Comparison of ENCODE assay signal across 18 cellular contexts in the genomic region with DNA sequence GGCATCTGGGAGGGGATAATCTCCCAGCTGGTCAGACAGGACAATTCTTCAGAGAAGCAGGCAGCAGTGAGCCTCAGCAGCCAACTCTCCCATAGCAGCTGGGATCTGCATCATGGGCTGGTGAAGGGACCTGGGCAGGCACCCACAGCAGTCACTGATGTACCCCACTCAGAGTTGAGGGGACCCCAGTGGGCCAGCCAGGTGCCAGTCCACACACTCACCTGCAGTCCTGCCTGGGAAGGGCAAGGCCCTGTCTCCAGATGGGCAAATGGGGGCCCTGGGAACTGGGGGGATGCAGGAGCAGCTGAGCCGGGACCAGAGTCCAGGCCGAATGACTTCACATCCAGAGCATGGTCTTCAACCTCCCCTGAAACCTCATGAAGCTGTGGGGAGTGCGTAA.
DNase-seq lines count a peak whose midpoint lies in the region; ATAC-seq, FAIRE-seq and TF ChIP-seq lines count a peak whose summit lies in the region.
"Had no signal": no experiment of that assay in that cellular context is flagged by ENCODE, and none has a peak within 500 bp of the region (broad histone marks: within the 10 kb centered on the region; RNA-seq: fewer than 3 reads in every experiment).

No MANE protein-coding gene starts in this region.

- H3K4me1 ChIP-seq in HepG2 (ENCODE audit: insufficient read depth, low read length) = peaks cover 94% of the 10 kb centered on the region

- H3K4me2 ChIP-seq in HepG2 (ENCODE audit: low read depth, low read length) = no peak overlapping the region

- no peak for TF ChIP-seq CTCF in natural killer cell (IDR thresholded peaks at IDR 0.05)
- TF ChIP-seq CTCF in dorsolateral prefrontal cortex (IDR thresholded peaks at IDR 0.05 in 54 of 56, conservative IDR thresholded peaks at IDR 0.05 in 2 of 56; ENCODE audit: low read depth in 1 of 56, partially characterized antibody in 56 of 56) = no peak
- TF ChIP-seq CTCF in HepG2 (CRISPR knock-in tag; IDR thresholded peaks at IDR 0.05) = no peak

- in situ Hi-C loops in HepG2 (cut with HindIII; ENCODE audit: extremely low pct_ligation_motif_present, low pct_unique_long_range_greater_than_20kb) = no loop called here

- POLR2A ChIA-PET in HEK293T (lab: Yijun Ruan, JAX) = no interaction called here
- POLR2A ChIA-PET in HepG2 (lab: Yijun Ruan, JAX) = interaction anchor here (1.0 to 1.3 kb wide), 3 partner anchors 9 to 76 kb away, joined by 3 to 4 read pairs (median 4); no protein-coding TSS in a partner anchor

- TF ChIP-seq POLR2A in HepG2 (IDR thresholded peaks at IDR 0.05; ENCODE audit: insufficient read depth in 1 of 2, low read depth in 2 of 2, low read length in 2 of 2) = no peak

- no peak for TF ChIP-seq RAD21 in HepG2 (CRISPR knock-in tag; IDR thresholded peaks at IDR 0.05)

- no peak overlapping the region for H2AFZ ChIP-seq in HepG2 (ENCODE audit: low read length)

- H3K4me3 Mint-ChIP-seq in natural killer cell treated with Interleukin-12 subunit alpha and Interleukin-12 subunit beta and Interleukin-15 and Interleukin-18, amount 100 ng/mL, for 72 hours = no peak overlapping the region
- no peak overlapping the region for H3K4me3 Mint-ChIP-seq in natural killer cell
- H3K4me3 Mint-ChIP-seq: CD4-positive, alpha-beta memory T cell; HFFc6 had no signal

- no peaks in the 10 kb centered on the region for H3K36me3 ChIP-seq in HepG2 (replicated peaks in 1 of 2; ENCODE audit: control insufficient read depth in 1 of 2, insufficient read depth in 2 of 2, low read length in 2 of 2)

- BruUV-seq in HepG2 (replicated peaks; lab: Mats Ljungman, UMichigan) = no TSS peak

- intact Hi-C loops in natural killer cell (cut with micrococcal nuclease) (no loop called here), dorsolateral prefrontal cortex (cut with DNase I) (loop anchor here (2.0 kb wide), 1 partner anchor 45 kb away; no protein-coding TSS in a partner anchor), posterior vena cava (cut with DNase I) (no loop called here), HepG2 (cut with micrococcal nuclease; ENCODE audit: unreplicated experiment) (no loop called here)

- ATAC-seq in natural killer cell treated with Interleukin-12 subunit alpha and Interleukin-12 subunit beta and Interleukin-15 and Interleukin-18, amount 100 ng/mL, for 72 hours = no peak
- no peak for ATAC-seq in natural killer cell
- no peak for ATAC-seq in HepG2
- ATAC-seq in GM21447 (IDR thresholded peaks at IDR 0.05; ENCODE audit: unreplicated experiment) = no peak

- TF ChIP-seq EP300 in HepG2 (IDR thresholded peaks at IDR 0.05; ENCODE audit: low read depth in 2 of 2, low read length in 2 of 2) (no peak), HepG2 (CRISPR knock-in tag; IDR thresholded peaks at IDR 0.05; ENCODE audit: borderline replicate concordance) (no peak)

- H3K27me3 Mint-ChIP-seq in natural killer cell treated with Interleukin-12 subunit alpha and Interleukin-12 subunit beta and Interleukin-15 and Interleukin-18, amount 100 ng/mL, for 72 hours = peaks cover 0 to 3% of the 10 kb centered on the region in 2 donors
- no peaks in the 10 kb centered on the region for H3K27me3 Mint-ChIP-seq in natural killer cell (ENCODE audit: low read depth in 2 of 2)
- H3K27me3 Mint-ChIP-seq: CD4-positive, alpha-beta memory T cell had no signal

- H3K27ac ChIP-seq in dorsolateral prefrontal cortex (peak overlapping the region in 43 of 59 donors; percentile 30 to 88 (median 78)), HepG2 (ENCODE audit: extremely low read length, insufficient read depth, low read length) (no peak overlapping the region)

- WGBS in HepG2 (ENCODE audit: low lambda C conversion rate) = 67% methylated on average over 3 of the region's 3 CpGs

- H3K4me3 ChIP-seq in dorsolateral prefrontal cortex (no peak overlapping the region), HepG2 (replicated peaks in 1 of 3; ENCODE audit: insufficient read depth in 1 of 3, low read depth in 2 of 3, low read length in 3 of 3) (no peak overlapping the region)

- CTCF ChIA-PET in HEK293T (lab: Yijun Ruan, JAX) = no interaction called here
- CTCF ChIA-PET in HepG2 (lab: Yijun Ruan, JAX; ENCODE audit: low intra/inter-chr PET ratio, low total read pairs) = no interaction called here

- no peak overlapping the region for H3K27ac Mint-ChIP-seq in natural killer cell treated with Interleukin-12 subunit alpha and Interleukin-12 subunit beta and Interleukin-15 and Interleukin-18, amount 100 ng/mL, for 72 hours
- H3K27ac Mint-ChIP-seq in natural killer cell = no peak overlapping the region
- H3K27ac Mint-ChIP-seq: CD4-positive, alpha-beta memory T cell; HFFc6 had no signal

- H3K4me1 Mint-ChIP-seq in natural killer cell treated with Interleukin-12 subunit alpha and Interleukin-12 subunit beta and Interleukin-15 and Interleukin-18, amount 100 ng/mL, for 72 hours (ENCODE audit: low read depth in 2 of 2) = peaks cover 14 to 15% of the 10 kb centered on the region in 2 donors
- H3K4me1 Mint-ChIP-seq in natural killer cell = peaks cover 17 to 27% of the 10 kb centered on the region in 2 donors

- H3K79me2 ChIP-seq in HepG2 (ENCODE audit: insufficient read depth, low read length) = no peaks in the 10 kb centered on the region

- no peaks in the 10 kb centered on the region for H3K36me3 Mint-ChIP-seq in natural killer cell treated with Interleukin-12 subunit alpha and Interleukin-12 subunit beta and Interleukin-15 and Interleukin-18, amount 100 ng/mL, for 72 hours
- no peaks in the 10 kb centered on the region for H3K36me3 Mint-ChIP-seq in natural killer cell
- H3K36me3 Mint-ChIP-seq: CD4-positive, alpha-beta memory T cell had no signal

- H3K9ac ChIP-seq in HepG2 (ENCODE audit: insufficient read depth, low read depth, low read length) = no peak overlapping the region

- DNase-seq in natural killer cell treated with Interleukin-12 subunit alpha and Interleukin-12 subunit beta and Interleukin-15 and Interleukin-18, amount 100 ng/mL, for 72 hours (ENCODE audit: low spot score) = peak; percentile 58
- no peak for DNase-seq in natural killer cell
- peak in 3 of 10 donors; percentile 35 to 42 (median 37) for DNase-seq in dorsolateral prefrontal cortex
- DNase-seq in posterior vena cava (ENCODE audit: low spot score) = peak; percentile 61
- no peak for DNase-seq in retina
- no peak for DNase-seq in HEK293T (ENCODE audit: extremely low spot score)
- DNase-seq in HepG2 (ENCODE audit: low spot score) = no peak
- DNase-seq: CD4-positive, alpha-beta memory T cell; DMS79; HFFc6; KG1; MV-4-11; NCI-H1436; NCI-H2029; NCI-H526 had no signal

- no peaks in the 10 kb centered on the region for H4K20me1 ChIP-seq in HepG2 (ENCODE audit: insufficient read depth, low read length)

- no peak for FAIRE-seq in HepG2 (lab: Jason Lieb, UNC)
- FAIRE-seq: A204.1, D721Med had no signal

- no peaks in the 10 kb centered on the region for H3K9me3 Mint-ChIP-seq in natural killer cell treated with Interleukin-12 subunit alpha and Interleukin-12 subunit beta and Interleukin-15 and Interleukin-18, amount 100 ng/mL, for 72 hours
- H3K9me3 Mint-ChIP-seq in natural killer cell = no peaks in the 10 kb centered on the region
- H3K9me3 Mint-ChIP-seq: CD4-positive, alpha-beta memory T cell; HFFc6 had no signal

- H3K9me3 ChIP-seq in HepG2 (ENCODE audit: low read length) = no peaks in the 10 kb centered on the region

- H3K27me3 ChIP-seq in dorsolateral prefrontal cortex (no peaks in the 10 kb centered on the region), HepG2 (ENCODE audit: control insufficient read depth in 1 of 2, insufficient read depth in 2 of 2, low read length in 2 of 2) (no peaks in the 10 kb centered on the region)

TF ChIP-seq in HEK293T, 16 proteins besides CTCF, POLR2A, EP300 and RAD21 (continues in another document):
- no peak for TF ChIP-seq FOXK2 (IDR thresholded peaks at IDR 0.05)
- no peak for TF ChIP-seq ARNT (IDR thresholded peaks at IDR 0.05)
- no peak for TF ChIP-seq NFRKB (IDR thresholded peaks at IDR 0.05)
- no peak for TF ChIP-seq FOXM1 (IDR thresholded peaks at IDR 0.05; ENCODE audit: borderline replicate concordance)
- no peak for TF ChIP-seq TARDBP (IDR thresholded peaks at IDR 0.05)
- TF ChIP-seq HDGF (IDR thresholded peaks at IDR 0.05; ENCODE audit: borderline replicate concordance) = no peak
- no peak for TF ChIP-seq BHLHE40 (IDR thresholded peaks at IDR 0.05; ENCODE audit: borderline replicate concordance)
- no peak for TF ChIP-seq CTBP1 (IDR thresholded peaks at IDR 0.05; ENCODE audit: borderline replicate concordance)
- TF ChIP-seq, protein P1, sequence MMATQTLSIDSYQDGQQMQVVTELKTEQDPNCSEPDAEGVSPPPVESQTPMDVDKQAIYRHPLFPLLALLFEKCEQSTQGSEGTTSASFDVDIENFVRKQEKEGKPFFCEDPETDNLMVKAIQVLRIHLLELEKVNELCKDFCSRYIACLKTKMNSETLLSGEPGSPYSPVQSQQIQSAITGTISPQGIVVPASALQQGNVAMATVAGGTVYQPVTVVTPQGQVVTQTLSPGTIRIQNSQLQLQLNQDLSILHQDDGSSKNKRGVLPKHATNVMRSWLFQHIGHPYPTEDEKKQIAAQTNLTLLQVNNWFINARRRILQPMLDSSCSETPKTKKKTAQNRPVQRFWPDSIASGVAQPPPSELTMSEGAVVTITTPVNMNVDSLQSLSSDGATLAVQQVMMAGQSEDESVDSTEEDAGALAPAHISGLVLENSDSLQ (IDR thresholded peaks at IDR 0.05) = no peak
- no peak for TF ChIP-seq FOXA1 (IDR thresholded peaks at IDR 0.05)
- no peak for TF ChIP-seq ELF4 (IDR thresholded peaks at IDR 0.05)

TF ChIP-seq in HepG2, 621 proteins besides CTCF, POLR2A, EP300 and RAD21 (continues in another document):
- TF ChIP-seq SSRP1 (CRISPR knock-in tag; IDR thresholded peaks at IDR 0.05) = no peak
- TF ChIP-seq, protein P2, sequence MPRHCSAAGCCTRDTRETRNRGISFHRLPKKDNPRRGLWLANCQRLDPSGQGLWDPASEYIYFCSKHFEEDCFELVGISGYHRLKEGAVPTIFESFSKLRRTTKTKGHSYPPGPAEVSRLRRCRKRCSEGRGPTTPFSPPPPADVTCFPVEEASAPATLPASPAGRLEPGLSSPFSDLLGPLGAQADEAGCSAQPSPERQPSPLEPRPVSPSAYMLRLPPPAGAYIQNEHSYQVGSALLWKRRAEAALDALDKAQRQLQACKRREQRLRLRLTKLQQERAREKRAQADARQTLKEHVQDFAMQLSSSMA (CRISPR knock-in tag; IDR thresholded peaks at IDR 0.05) = no peak

Comparison
In these comparisons a context has a peak if more than half of its experiments do, and no peak if none do; other contexts are left out.
1. DNase-seq: peak in natural killer cell treated with Interleukin-12 subunit alpha and Interleukin-12 subunit beta and Interleukin-15 and Interleukin-18, amount 100 ng/mL, for 72 hours (single experiment) and posterior vena cava (single experiment); none in natural killer cell (single experiment), retina (single experiment), HEK293T (single experiment) and HepG2 (single experiment).
2. intact Hi-C loops: an anchor here in dorsolateral prefrontal cortex (2.0 kb wide); none called in natural killer cell, posterior vena cava and HepG2.